Comparison of ENCODE assay signal across 1 cellular context in genomic region chr17:20230924-20231323, GRCh38.
TF ChIP-seq lines count a peak whose summit lies in the region.

No MANE protein-coding gene starts in this region.

TF ChIP-seq in WTC11, 78 proteins besides CTCF, POLR2A, EP300 and RAD21 (continued from another document):
- TF ChIP-seq E2F5 (CRISPR knock-in tag; IDR thresholded peaks at IDR 0.05) (no peak), OVOL2 (CRISPR knock-in tag; IDR thresholded peaks at IDR 0.05; ENCODE audit: borderline replicate concordance) (no peak), ZNF263 (CRISPR knock-in tag; IDR thresholded peaks at IDR 0.05; ENCODE audit: low read depth) (no peak)
